In the genomic region with DNA sequence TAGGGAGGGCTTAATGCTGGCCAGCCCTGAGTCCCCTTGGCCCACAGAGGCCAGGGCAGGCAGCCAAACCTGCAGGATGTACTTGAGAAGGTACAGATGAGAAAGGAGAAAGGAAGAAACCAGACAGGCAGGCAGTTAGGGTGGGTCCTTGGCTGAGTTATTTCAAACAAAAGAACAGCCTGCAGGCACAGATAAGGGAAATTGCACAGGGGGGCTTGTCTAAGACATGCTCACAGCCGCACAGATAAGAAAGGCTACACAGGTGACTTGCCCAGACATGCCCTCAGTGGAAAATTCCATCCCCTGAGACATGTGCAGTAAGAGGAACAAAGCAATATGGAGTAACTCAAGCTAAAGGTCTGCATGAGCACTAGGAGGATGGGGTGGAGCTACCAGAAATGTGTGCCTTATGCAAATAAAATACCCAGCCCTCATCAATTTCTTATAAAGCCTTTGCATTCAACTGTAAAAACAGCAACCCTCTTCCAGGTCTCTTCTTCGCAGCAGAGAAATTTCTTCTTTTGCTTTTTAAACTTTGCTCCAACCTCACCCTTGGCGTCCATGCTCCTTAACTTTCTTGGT, we compare ENCODE assay signal across 1 cellular context.
TF ChIP-seq lines count a peak whose summit lies in the region.

No MANE protein-coding gene starts in this region.

TF ChIP-seq in HepG2, 621 proteins besides CTCF, POLR2A, EP300 and RAD21 (continued from another document):
- TF ChIP-seq, protein P1, sequence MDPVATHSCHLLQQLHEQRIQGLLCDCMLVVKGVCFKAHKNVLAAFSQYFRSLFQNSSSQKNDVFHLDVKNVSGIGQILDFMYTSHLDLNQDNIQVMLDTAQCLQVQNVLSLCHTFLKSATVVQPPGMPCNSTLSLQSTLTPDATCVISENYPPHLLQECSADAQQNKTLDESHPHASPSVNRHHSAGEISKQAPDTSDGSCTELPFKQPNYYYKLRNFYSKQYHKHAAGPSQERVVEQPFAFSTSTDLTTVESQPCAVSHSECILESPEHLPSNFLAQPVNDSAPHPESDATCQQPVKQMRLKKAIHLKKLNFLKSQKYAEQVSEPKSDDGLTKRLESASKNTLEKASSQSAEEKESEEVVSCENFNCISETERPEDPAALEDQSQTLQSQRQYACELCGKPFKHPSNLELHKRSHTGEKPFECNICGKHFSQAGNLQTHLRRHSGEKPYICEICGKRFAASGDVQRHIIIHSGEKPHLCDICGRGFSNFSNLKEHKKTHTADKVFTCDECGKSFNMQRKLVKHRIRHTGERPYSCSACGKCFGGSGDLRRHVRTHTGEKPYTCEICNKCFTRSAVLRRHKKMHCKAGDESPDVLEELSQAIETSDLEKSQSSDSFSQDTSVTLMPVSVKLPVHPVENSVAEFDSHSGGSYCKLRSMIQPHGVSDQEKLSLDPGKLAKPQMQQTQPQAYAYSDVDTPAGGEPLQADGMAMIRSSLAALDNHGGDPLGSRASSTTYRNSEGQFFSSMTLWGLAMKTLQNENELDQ (CRISPR knock-in tag; IDR thresholded peaks at IDR 0.05; ENCODE audit: borderline replicate concordance) = no peak
- TF ChIP-seq THAP11 (CRISPR knock-in tag; IDR thresholded peaks at IDR 0.05) (no peak), HHEX (CRISPR knock-in tag; IDR thresholded peaks at IDR 0.05) (no peak)
